Comparison of ENCODE assay signal across 17 cellular contexts in the genomic region with DNA sequence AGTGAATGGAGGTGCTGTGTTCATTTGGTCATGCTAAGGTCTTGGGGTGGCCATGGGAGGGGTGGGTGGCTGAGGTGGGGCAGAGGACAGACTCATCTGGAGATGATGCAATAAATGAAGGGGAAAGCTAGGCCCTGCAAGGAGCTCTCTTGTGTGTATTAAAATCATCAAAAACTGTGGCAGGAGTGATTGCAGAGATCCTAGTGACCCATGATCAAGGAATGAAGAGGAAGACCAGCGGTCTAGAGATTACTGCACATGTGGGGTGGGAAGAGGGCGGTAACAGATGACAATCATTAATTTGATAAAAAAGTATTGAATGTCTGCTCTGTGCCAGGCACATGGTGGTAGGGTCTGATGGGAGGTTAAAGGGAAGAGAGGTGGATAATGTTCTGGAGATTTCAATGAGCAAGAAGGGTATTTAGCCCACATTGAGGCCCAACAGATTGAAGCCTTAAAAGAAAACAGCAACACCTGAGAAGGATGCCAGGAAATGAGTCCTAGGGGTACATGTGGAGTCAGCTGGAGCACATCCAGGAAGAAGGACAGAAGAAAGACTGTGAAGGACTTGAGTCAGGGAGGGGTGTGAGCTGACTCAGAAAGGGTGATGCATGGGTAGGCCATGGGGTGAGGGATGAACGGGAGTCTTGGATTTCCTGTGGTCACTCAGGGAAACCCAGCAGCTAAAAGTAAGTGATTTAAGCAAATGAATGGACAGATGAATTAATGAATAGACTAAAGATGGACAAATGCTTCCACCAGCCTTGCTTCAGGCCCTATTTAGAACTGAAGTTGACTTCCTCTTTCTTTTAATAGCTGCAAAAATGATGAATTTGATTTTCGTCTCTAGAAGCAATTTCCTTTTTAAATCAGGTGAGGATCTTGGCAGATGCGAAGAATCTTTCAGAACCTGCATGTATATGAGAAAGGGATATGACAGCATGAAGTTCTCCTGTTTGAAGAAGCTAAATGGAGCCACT.
DNase-seq lines count a peak whose midpoint lies in the region; ATAC-seq and TF ChIP-seq lines count a peak whose summit lies in the region.
"Had no signal": no experiment of that assay in that cellular context is flagged by ENCODE, and none has a peak within 500 bp of the region (broad histone marks: within the 10 kb centered on the region; RNA-seq: fewer than 3 reads in every experiment).

No MANE protein-coding gene starts in this region.

- H3K9me3 Mint-ChIP-seq in T-helper 2 cell treated with Interferon-gamma antibody and Interleukin-4, amounts not matched to agents 5 μg/mL and 100 μg/mL, for 36 hours = no peaks in the 10 kb centered on the region
- peaks cover 0 to 18% (median 11%) of the 10 kb centered on the region in 5 donors for H3K9me3 Mint-ChIP-seq in CD8-positive, alpha-beta memory T cell
- H3K9me3 Mint-ChIP-seq: activated naive CD4-positive, alpha-beta T cell treated with anti-CD3 and anti-CD28 coated beads, Interleukin-2, amount 10 ng/mL, durations not matched to agents 7 days and 5 days had no signal

- POLR2A ChIA-PET in CD8-positive, alpha-beta memory T cell (lab: Charles Lee) = no interaction called here

- H3K27ac Mint-ChIP-seq in T-helper 2 cell treated with Interferon-gamma antibody and Interleukin-4, amounts not matched to agents 5 μg/mL and 100 μg/mL, for 36 hours = no peak overlapping the region
- peak overlapping the region in 1 of 8 donors; percentile 36 for H3K27ac Mint-ChIP-seq in CD8-positive, alpha-beta memory T cell
- H3K27ac Mint-ChIP-seq: activated CD4-positive, alpha-beta memory T cell treated with anti-CD3 and anti-CD28 coated beads for 36 hours; activated naive CD4-positive, alpha-beta T cell treated with anti-CD3 and anti-CD28 coated beads, Interleukin-2, amount 10 ng/mL, durations not matched to agents 7 days and 5 days; CD4-positive, CD25-positive, alpha-beta regulatory T cell had no signal

- no peaks in the 10 kb centered on the region for H3K36me3 ChIP-seq in CD8-positive, alpha-beta memory T cell (ENCODE audit: insufficient read depth, low read length)

- H3K27ac ChIP-seq in foreskin keratinocyte = peak overlapping the region; percentile 32
- H3K27ac ChIP-seq in CD8-positive, alpha-beta memory T cell (ENCODE audit: low read depth, low read length) = no peak overlapping the region
- H3K27ac ChIP-seq: dorsolateral prefrontal cortex had no signal

- H3K9me3 ChIP-seq in CD8-positive, alpha-beta memory T cell (ENCODE audit: low read length) = no peaks in the 10 kb centered on the region

- DNase-seq in AG10803 (ENCODE audit: low read depth) (peak; percentile 79), HT-29 (ENCODE audit: low spot score) (peak; percentile 32), T1000 (lab: John Stamatoyannopoulos, UW) (peak; percentile 44), foreskin keratinocyte (peak; percentile 75 to 89)
- DNase-seq in T-helper 2 cell treated with Interferon-gamma antibody and Interleukin-4, amounts not matched to agents 5 μg/mL and 100 μg/mL, for 36 hours (ENCODE audit: low spot score) = no peak
- DNase-seq in CD8-positive, alpha-beta memory T cell = no peak
- DNase-seq: activated CD4-positive, alpha-beta memory T cell treated with anti-CD3 and anti-CD28 coated beads for 36 hours; activated naive CD4-positive, alpha-beta T cell treated with anti-CD3 and anti-CD28 coated beads, Interleukin-2, amount 10 ng/mL, durations not matched to agents 7 days and 5 days; CD4-positive, CD25-positive, alpha-beta regulatory T cell; dorsolateral prefrontal cortex; midbrain; NCI-H1092; NCI-H526 treated with DMSO at 0.1 percent for 48 hours; retina; T-helper 1 cell had no signal

- ATAC-seq in foreskin keratinocyte (peak; percentile 93), HG03565 (IDR thresholded peaks at IDR 0.05; ENCODE audit: unreplicated experiment) (no peak), HG03521 (IDR thresholded peaks at IDR 0.05; ENCODE audit: unreplicated experiment) (no peak)

- CTCF ChIA-PET in CD8-positive, alpha-beta memory T cell (lab: Charles Lee) = no interaction called here

- H3K27me3 Mint-ChIP-seq in T-helper 2 cell treated with Interferon-gamma antibody and Interleukin-4, amounts not matched to agents 5 μg/mL and 100 μg/mL, for 36 hours (ENCODE audit: low read depth) = no peaks in the 10 kb centered on the region
- H3K27me3 Mint-ChIP-seq in CD8-positive, alpha-beta memory T cell = no peaks in the 10 kb centered on the region
- H3K27me3 Mint-ChIP-seq: activated CD4-positive, alpha-beta memory T cell treated with anti-CD3 and anti-CD28 coated beads for 36 hours; activated naive CD4-positive, alpha-beta T cell treated with anti-CD3 and anti-CD28 coated beads, Interleukin-2, amount 10 ng/mL, durations not matched to agents 7 days and 5 days; CD4-positive, CD25-positive, alpha-beta regulatory T cell had no signal

- no peaks in the 10 kb centered on the region for H3K27me3 ChIP-seq in foreskin keratinocyte
- H3K27me3 ChIP-seq in CD8-positive, alpha-beta memory T cell (ENCODE audit: insufficient read depth, low read length, poor library complexity, severe bottlenecking) = no peaks in the 10 kb centered on the region

- TF ChIP-seq CTCF in AG10803 (conservative IDR thresholded peaks at IDR 0.05; ENCODE audit: low read length) (no peak), foreskin keratinocyte (conservative IDR thresholded peaks at IDR 0.05) (no peak)

- H3K36me3 Mint-ChIP-seq in T-helper 2 cell treated with Interferon-gamma antibody and Interleukin-4, amounts not matched to agents 5 μg/mL and 100 μg/mL, for 36 hours (ENCODE audit: low read depth) = no peaks in the 10 kb centered on the region
- no peaks in the 10 kb centered on the region for H3K36me3 Mint-ChIP-seq in CD8-positive, alpha-beta memory T cell
- H3K36me3 Mint-ChIP-seq: activated naive CD4-positive, alpha-beta T cell treated with anti-CD3 and anti-CD28 coated beads, Interleukin-2, amount 10 ng/mL, durations not matched to agents 7 days and 5 days; CD4-positive, CD25-positive, alpha-beta regulatory T cell had no signal

- no peak overlapping the region for H3K4me3 ChIP-seq in AG10803 (ENCODE audit: low read length)
- H3K4me3 ChIP-seq in CD8-positive, alpha-beta memory T cell (ENCODE audit: low read length) = no peak overlapping the region
- H3K4me3 ChIP-seq: dorsolateral prefrontal cortex had no signal

- no peaks in the 10 kb centered on the region for H3K4me1 Mint-ChIP-seq in T-helper 2 cell treated with Interferon-gamma antibody and Interleukin-4, amounts not matched to agents 5 μg/mL and 100 μg/mL, for 36 hours (ENCODE audit: low read depth)
- H3K4me1 Mint-ChIP-seq in CD8-positive, alpha-beta memory T cell = no peaks in the 10 kb centered on the region
- H3K4me1 Mint-ChIP-seq: activated naive CD4-positive, alpha-beta T cell treated with anti-CD3 and anti-CD28 coated beads, Interleukin-2, amount 10 ng/mL, durations not matched to agents 7 days and 5 days; CD4-positive, CD25-positive, alpha-beta regulatory T cell had no signal

- H3K4me3 Mint-ChIP-seq in T-helper 2 cell treated with Interferon-gamma antibody and Interleukin-4, amounts not matched to agents 5 μg/mL and 100 μg/mL, for 36 hours = no peak overlapping the region
- H3K4me3 Mint-ChIP-seq in CD8-positive, alpha-beta memory T cell = no peak overlapping the region
- H3K4me3 Mint-ChIP-seq: activated CD4-positive, alpha-beta memory T cell treated with anti-CD3 and anti-CD28 coated beads for 36 hours; activated naive CD4-positive, alpha-beta T cell treated with anti-CD3 and anti-CD28 coated beads, Interleukin-2, amount 10 ng/mL, durations not matched to agents 7 days and 5 days; CD4-positive, CD25-positive, alpha-beta regulatory T cell had no signal

- H3K4me1 ChIP-seq in foreskin keratinocyte = peaks cover 9% of the 10 kb centered on the region
- no peaks in the 10 kb centered on the region for H3K4me1 ChIP-seq in CD8-positive, alpha-beta memory T cell (ENCODE audit: insufficient read depth, low read length)

Comparison
In these comparisons a context has a peak if more than half of its experiments do, and no peak if none do; other contexts are left out.
1. DNase-seq: peak in AG10803 (single experiment), HT-29 (single experiment), T1000 (single experiment) and foreskin keratinocyte (2 of 2); none in T-helper 2 cell treated with Interferon-gamma antibody and Interleukin-4, amounts not matched to agents 5 μg/mL and 100 μg/mL, for 36 hours (single experiment) and CD8-positive, alpha-beta memory T cell (0 of 5).